In the genomic region with DNA sequence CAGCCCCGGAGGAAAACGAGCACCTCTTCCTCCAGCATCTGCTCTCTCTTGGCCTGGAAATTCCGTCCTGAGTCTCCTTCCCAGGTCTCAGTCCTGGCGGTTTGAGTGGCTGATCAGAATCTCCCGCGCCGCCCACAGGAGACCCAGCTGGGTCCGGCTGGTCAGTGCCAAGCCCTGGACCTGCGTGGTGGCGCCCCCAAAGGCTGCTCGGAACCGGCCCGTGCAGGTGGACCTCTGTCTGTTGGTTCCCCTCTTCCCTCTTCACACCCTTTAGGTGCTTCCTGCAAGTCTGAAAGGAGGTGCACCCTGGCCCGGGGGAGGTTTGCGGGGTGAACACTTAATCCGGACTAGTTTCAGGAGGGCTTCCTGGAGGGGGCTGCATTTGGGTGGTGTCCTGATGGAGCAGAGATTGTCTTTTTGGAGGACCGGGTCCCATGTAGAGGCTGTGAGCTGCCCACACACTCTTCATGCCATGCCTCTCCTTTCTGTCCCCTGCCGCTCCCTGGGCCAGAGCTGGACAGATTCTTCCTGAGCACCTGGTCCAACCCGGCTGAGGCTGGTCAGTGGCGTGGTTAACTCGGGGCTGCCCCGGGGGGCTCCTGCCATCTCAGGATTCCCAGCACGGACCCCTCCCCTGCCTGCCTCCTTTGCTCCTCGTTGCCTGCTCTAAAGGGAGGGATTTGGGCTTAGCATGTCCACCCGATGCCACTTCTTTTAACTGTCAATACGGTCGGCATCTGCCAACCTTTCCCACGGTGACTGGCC, we compare ENCODE assay signal across 17 cellular contexts. TPM values are rescaled to one million over a fixed set of nuclear protein-coding genes. Genes with fewer than 3 reads are reported as not detected.
A peak's percentile ranks its signal among the peaks of the same experiment; 100 is the strongest.
DNase-seq lines count a peak whose midpoint lies in the region; ATAC-seq and TF ChIP-seq lines count a peak whose summit lies in the region.
"Had no signal": no experiment of that assay in that cellular context is flagged by ENCODE, and none has a peak within 500 bp of the region (broad histone marks: within the 10 kb centered on the region; RNA-seq: fewer than 3 reads in every experiment).

No MANE protein-coding gene starts in this region.

- peaks cover 10 to 18% (median 14%) of the 10 kb centered on the region in 11 experiments; a peak in 19 of 22 replicates for H3K9me3 ChIP-seq in BLaER1 treated with 17β-estradiol and CSF1 and Interleukin-3, amounts not matched to agents 10 nM and 100 nM (replicated peaks in 1 of 11)
- H3K9me3 ChIP-seq: HAP-1 had no signal

- no peak overlapping the region for H3K4me3 ChIP-seq in BLaER1 treated with 17β-estradiol and CSF1 and Interleukin-3, amounts not matched to agents 10 nM and 100 nM
- H3K4me3 ChIP-seq: A549, HAP-1 had no signal

- H3K4me2 ChIP-seq in BLaER1 treated with 17β-estradiol and CSF1 and Interleukin-3, amounts not matched to agents 10 nM and 100 nM, result peak overlapping the region in 7 of 11 experiments; percentile 18 to 98 (median 91); a peak in 14 of 22 replicates
- H3K4me2 ChIP-seq: A549 had no signal

- H3K36me3 ChIP-seq in BLaER1 treated with 17β-estradiol and CSF1 and Interleukin-3, amounts not matched to agents 10 nM and 100 nM, result 0 out of 22 replicates have a peak, but pooled peaks cover 0 to 4% (median 0%) of the 10 kb centered on the region in 11 experiments
- H3K36me3 ChIP-seq: HAP-1 had no signal

- intact Hi-C loops in activated naive CD4-positive, alpha-beta T cell treated with anti-CD3 and anti-CD28 coated beads for 36 hours (cut with micrococcal nuclease), result no loop called here
- intact Hi-C loops in posterior vena cava (cut with DNase I), result no loop called here

- CTCF ChIA-PET in activated naive CD4-positive, alpha-beta T cell treated with anti-CD3 and anti-CD28 coated beads for 36 hours (lab: Charles Lee), result no interaction called here

- H3K4me1 ChIP-seq in BLaER1 treated with 17β-estradiol and CSF1 and Interleukin-3, amounts not matched to agents 10 nM and 100 nM, result peaks cover 27 to 81% (median 60%) of the 10 kb centered on the region in 10 experiments
- H3K4me1 ChIP-seq: HAP-1 had no signal

- peaks cover 12% of the 10 kb centered on the region for H3K4me1 Mint-ChIP-seq in activated naive CD4-positive, alpha-beta T cell treated with anti-CD3 and anti-CD28 coated beads for 36 hours (ENCODE audit: low read depth)
- H3K4me1 Mint-ChIP-seq in chondrocyte (ENCODE audit: low read depth), result peaks cover 3% of the 10 kb centered on the region

- H3K9me3 Mint-ChIP-seq in activated naive CD4-positive, alpha-beta T cell treated with anti-CD3 and anti-CD28 coated beads for 36 hours, result no peaks in the 10 kb centered on the region
- H3K9me3 Mint-ChIP-seq in chondrocyte (ENCODE audit: low read depth), result no peaks in the 10 kb centered on the region

- H3K27me3 Mint-ChIP-seq in activated naive CD4-positive, alpha-beta T cell treated with anti-CD3 and anti-CD28 coated beads for 36 hours (ENCODE audit: low read depth), result peaks cover 10% of the 10 kb centered on the region
- H3K27me3 Mint-ChIP-seq in chondrocyte (ENCODE audit: low read depth), result peaks cover 50% of the 10 kb centered on the region

- H3K27ac Mint-ChIP-seq in activated naive CD4-positive, alpha-beta T cell treated with anti-CD3 and anti-CD28 coated beads for 36 hours, result no peak overlapping the region
- no peak overlapping the region for H3K27ac Mint-ChIP-seq in chondrocyte (ENCODE audit: unreplicated experiment)
- H3K27ac Mint-ChIP-seq: IgD-negative memory B cell had no signal

- TF ChIP-seq CTCF in chondrocyte (IDR thresholded peaks at IDR 0.05), result no peak

- peak; percentile 7 for DNase-seq in activated naive CD4-positive, alpha-beta T cell treated with anti-CD3 and anti-CD28 coated beads, Interleukin-2, amount 50 U/mL, for 16 hours
- no peak for DNase-seq in activated naive CD4-positive, alpha-beta T cell treated with anti-CD3 and anti-CD28 coated beads for 36 hours
- DNase-seq in chondrocyte (ENCODE audit: low spot score), result peak; percentile 82
- DNase-seq in posterior vena cava (ENCODE audit: low spot score), result peak; percentile 75
- DNase-seq in cerebellar cortex (ENCODE audit: low spot score), result no peak
- DNase-seq in iPS-NIHi7 (ENCODE audit: extremely low spot score), result no peak
- DNase-seq: COR-L47, Kasumi-1, NCI-H1105, NCI-H1694, NCI-H510A treated with DMSO at 0.1 percent for 48 hours had no signal

- no peak overlapping the region for H3K27ac ChIP-seq in BLaER1 treated with 17β-estradiol and CSF1 and Interleukin-3, amounts not matched to agents 10 nM and 100 nM
- H3K27ac ChIP-seq: A549 had no signal

- no peak for ATAC-seq in HG02610 (IDR thresholded peaks at IDR 0.05; ENCODE audit: unreplicated experiment)
- ATAC-seq: A549 had no signal

- no peak overlapping the region for H3K4me3 Mint-ChIP-seq in activated naive CD4-positive, alpha-beta T cell treated with anti-CD3 and anti-CD28 coated beads for 36 hours
- H3K4me3 Mint-ChIP-seq in chondrocyte (ENCODE audit: unreplicated experiment), result no peak overlapping the region
- H3K4me3 Mint-ChIP-seq: IgD-negative memory B cell had no signal

- 0 out of 22 replicates have a peak overlapping the region, but pooled peaks of 1 of the 11 experiments have one; percentile 1 for H3K9ac ChIP-seq in BLaER1 treated with 17β-estradiol and CSF1 and Interleukin-3, amounts not matched to agents 10 nM and 100 nM

- peaks cover 8 to 52% (median 16%) of the 10 kb centered on the region in 11 experiments; a peak in 21 of 22 replicates for H3K27me3 ChIP-seq in BLaER1 treated with 17β-estradiol and CSF1 and Interleukin-3, amounts not matched to agents 10 nM and 100 nM

- H4K20me1 ChIP-seq in BLaER1 treated with 17β-estradiol and CSF1 and Interleukin-3, amounts not matched to agents 10 nM and 100 nM, result 0 out of 22 replicates have a peak, but pooled peaks cover 0 to 9% (median 0%) of the 10 kb centered on the region in 11 experiments

- no peaks in the 10 kb centered on the region for H3K36me3 Mint-ChIP-seq in activated naive CD4-positive, alpha-beta T cell treated with anti-CD3 and anti-CD28 coated beads for 36 hours (ENCODE audit: low read depth)
- no peaks in the 10 kb centered on the region for H3K36me3 Mint-ChIP-seq in chondrocyte (ENCODE audit: low read depth)

RNA-seq across cellular contexts. Expression of gene BHLHE23, which starts 16.5 kb away (rescaled TPM):
- not detected for total RNA-seq in activated naive CD4-positive, alpha-beta T cell treated with anti-CD3 and anti-CD28 coated beads for 36 hours
- total RNA-seq in chondrocyte (not detected in 3 replicates), posterior vena cava (not detected)
- total RNA-seq: HT-29 had no signal

Comparison
In these comparisons a context has a peak if more than half of its experiments do, and no peak if none do; other contexts are left out.
1. DNase-seq: peak in activated naive CD4-positive, alpha-beta T cell treated with anti-CD3 and anti-CD28 coated beads, Interleukin-2, amount 50 U/mL, for 16 hours (single experiment), chondrocyte (single experiment) and posterior vena cava (single experiment); none in activated naive CD4-positive, alpha-beta T cell treated with anti-CD3 and anti-CD28 coated beads for 36 hours (single experiment), cerebellar cortex (single experiment) and iPS-NIHi7 (single experiment).